Comparison of ENCODE assay signal across 13 cellular contexts in the genomic region with DNA sequence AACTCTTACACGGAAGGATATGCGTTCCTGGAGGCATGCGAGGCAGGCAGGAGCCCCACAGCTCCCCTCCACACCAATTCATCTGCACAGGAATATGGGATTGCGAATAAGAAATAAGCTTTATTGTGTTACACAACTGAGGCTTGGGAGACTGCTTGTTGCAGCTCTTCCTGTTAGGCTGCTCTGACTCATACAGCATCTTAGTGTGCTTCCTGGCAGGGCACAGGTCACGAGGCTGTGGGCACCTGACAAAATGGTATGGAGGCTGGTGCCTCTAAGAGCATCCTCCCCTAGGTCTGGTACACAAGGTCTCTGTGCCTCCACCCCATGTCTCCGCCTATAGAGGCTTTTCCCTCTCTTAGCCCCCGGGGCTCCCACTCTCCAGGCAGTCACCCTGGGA. TPM values are rescaled to one million over a fixed set of nuclear protein-coding genes. Genes with fewer than 3 reads are reported as not detected.
DNase-seq lines count a peak whose midpoint lies in the region; ATAC-seq and TF ChIP-seq lines count a peak whose summit lies in the region.
"Had no signal": no experiment of that assay in that cellular context is flagged by ENCODE, and none has a peak within 500 bp of the region (broad histone marks: within the 10 kb centered on the region; RNA-seq: fewer than 3 reads in every experiment).

No MANE protein-coding gene starts in this region.

- CTCF ChIA-PET in activated CD4-positive, alpha-beta memory T cell treated with anti-CD3 and anti-CD28 coated beads for 36 hours (lab: Charles Lee) = no interaction called here

- H3K9me3 Mint-ChIP-seq in natural killer cell treated with Interleukin-12 subunit alpha and Interleukin-12 subunit beta and Interleukin-15 and Interleukin-18, amount 100 ng/mL, for 72 hours = no peaks in the 10 kb centered on the region
- no peaks in the 10 kb centered on the region for H3K9me3 Mint-ChIP-seq in natural killer cell
- no peaks in the 10 kb centered on the region for H3K9me3 Mint-ChIP-seq in activated CD4-positive, alpha-beta memory T cell treated with anti-CD3 and anti-CD28 coated beads for 36 hours
- H3K9me3 Mint-ChIP-seq: activated naive CD4-positive, alpha-beta T cell treated with anti-CD3 and anti-CD28 coated beads, Interleukin-2, amount 50 U/mL, for 24 hours; stimulated activated naive CD8-positive, alpha-beta T cell treated with anti-CD3 and anti-CD28 coated beads, Interleukin-15, Interleukin-2, amounts not matched to agents 100 ng/mL and 50 ng/mL, for 24 hours had no signal

- no peak for DNase-seq in natural killer cell treated with Interleukin-12 subunit alpha and Interleukin-12 subunit beta and Interleukin-15 and Interleukin-18, amount 100 ng/mL, for 72 hours (ENCODE audit: low spot score)
- DNase-seq in natural killer cell (no peak), iris pigment epithelial cell (ENCODE audit: low read depth) (peak; percentile 79), ureter (ENCODE audit: low spot score) (peak; percentile 62), NCI-H510A treated with DMSO at 0.1 percent for 48 hours (lab: John Stamatoyannopoulos, UW) (no peak)
- DNase-seq in activated CD4-positive, alpha-beta memory T cell treated with anti-CD3 and anti-CD28 coated beads for 36 hours = peak; percentile 44
- DNase-seq: activated CD4-positive, CD25-positive, alpha-beta regulatory T cell treated with anti-CD3 and anti-CD28 coated beads, Interleukin-2, amount 50 U/mL, for 72 hours; Kasumi-1; NCI-H524 had no signal

- intact Hi-C loops in natural killer cell (cut with micrococcal nuclease) = no loop called here
- intact Hi-C loops in activated CD4-positive, alpha-beta memory T cell treated with anti-CD3 and anti-CD28 coated beads for 36 hours (cut with micrococcal nuclease) = no loop called here

- POLR2A ChIA-PET in activated CD4-positive, alpha-beta memory T cell treated with anti-CD3 and anti-CD28 coated beads for 36 hours (lab: Charles Lee) = no interaction called here

- no peak for TF ChIP-seq CTCF in natural killer cell (IDR thresholded peaks at IDR 0.05)

- no peak overlapping the region for H3K27ac Mint-ChIP-seq in natural killer cell treated with Interleukin-12 subunit alpha and Interleukin-12 subunit beta and Interleukin-15 and Interleukin-18, amount 100 ng/mL, for 72 hours
- no peak overlapping the region for H3K27ac Mint-ChIP-seq in natural killer cell
- H3K27ac Mint-ChIP-seq in activated CD4-positive, alpha-beta memory T cell treated with anti-CD3 and anti-CD28 coated beads for 36 hours = no peak overlapping the region
- H3K27ac Mint-ChIP-seq: activated naive CD4-positive, alpha-beta T cell treated with anti-CD3 and anti-CD28 coated beads, Interleukin-2, amount 50 U/mL, for 24 hours; stimulated activated naive CD8-positive, alpha-beta T cell treated with anti-CD3 and anti-CD28 coated beads, Interleukin-15, Interleukin-2, amounts not matched to agents 100 ng/mL and 50 ng/mL, for 24 hours had no signal

- peaks cover 9 to 30% of the 10 kb centered on the region in 2 donors for H3K27me3 Mint-ChIP-seq in natural killer cell treated with Interleukin-12 subunit alpha and Interleukin-12 subunit beta and Interleukin-15 and Interleukin-18, amount 100 ng/mL, for 72 hours
- H3K27me3 Mint-ChIP-seq in natural killer cell (ENCODE audit: low read depth in 2 of 2) = peaks cover 11 to 56% of the 10 kb centered on the region in 2 donors
- H3K27me3 Mint-ChIP-seq in activated CD4-positive, alpha-beta memory T cell treated with anti-CD3 and anti-CD28 coated beads for 36 hours = peaks cover 18% of the 10 kb centered on the region

- peaks cover 0 to 5% of the 10 kb centered on the region in 2 donors for H3K4me1 Mint-ChIP-seq in natural killer cell treated with Interleukin-12 subunit alpha and Interleukin-12 subunit beta and Interleukin-15 and Interleukin-18, amount 100 ng/mL, for 72 hours (ENCODE audit: low read depth in 2 of 2)
- H3K4me1 Mint-ChIP-seq in natural killer cell = peaks cover 0 to 5% of the 10 kb centered on the region in 2 donors
- H3K4me1 Mint-ChIP-seq in activated CD4-positive, alpha-beta memory T cell treated with anti-CD3 and anti-CD28 coated beads for 36 hours (ENCODE audit: low read depth) = peaks cover 2% of the 10 kb centered on the region
- H3K4me1 Mint-ChIP-seq: activated naive CD4-positive, alpha-beta T cell treated with anti-CD3 and anti-CD28 coated beads, Interleukin-2, amount 50 U/mL, for 24 hours had no signal

- ATAC-seq in natural killer cell treated with Interleukin-12 subunit alpha and Interleukin-12 subunit beta and Interleukin-15 and Interleukin-18, amount 100 ng/mL, for 72 hours = peak; percentile 67 to 76
- ATAC-seq in natural killer cell = no peak
- ATAC-seq in GM19463 (IDR thresholded peaks at IDR 0.05; ENCODE audit: unreplicated experiment) = no peak
- ATAC-seq in HG02610 (IDR thresholded peaks at IDR 0.05; ENCODE audit: unreplicated experiment) = no peak

- H3K4me3 Mint-ChIP-seq in natural killer cell treated with Interleukin-12 subunit alpha and Interleukin-12 subunit beta and Interleukin-15 and Interleukin-18, amount 100 ng/mL, for 72 hours = no peak overlapping the region
- H3K4me3 Mint-ChIP-seq in natural killer cell = no peak overlapping the region
- H3K4me3 Mint-ChIP-seq in activated CD4-positive, alpha-beta memory T cell treated with anti-CD3 and anti-CD28 coated beads for 36 hours = no peak overlapping the region
- H3K4me3 Mint-ChIP-seq: activated naive CD4-positive, alpha-beta T cell treated with anti-CD3 and anti-CD28 coated beads, Interleukin-2, amount 50 U/mL, for 24 hours; stimulated activated naive CD8-positive, alpha-beta T cell treated with anti-CD3 and anti-CD28 coated beads, Interleukin-15, Interleukin-2, amounts not matched to agents 100 ng/mL and 50 ng/mL, for 24 hours had no signal

- no peaks in the 10 kb centered on the region for H3K36me3 Mint-ChIP-seq in natural killer cell treated with Interleukin-12 subunit alpha and Interleukin-12 subunit beta and Interleukin-15 and Interleukin-18, amount 100 ng/mL, for 72 hours
- no peaks in the 10 kb centered on the region for H3K36me3 Mint-ChIP-seq in natural killer cell
- no peaks in the 10 kb centered on the region for H3K36me3 Mint-ChIP-seq in activated CD4-positive, alpha-beta memory T cell treated with anti-CD3 and anti-CD28 coated beads for 36 hours
- H3K36me3 Mint-ChIP-seq: activated naive CD4-positive, alpha-beta T cell treated with anti-CD3 and anti-CD28 coated beads, Interleukin-2, amount 50 U/mL, for 24 hours had no signal

RNA-seq across cellular contexts. Expression of gene SLC22A3, which starts 6.8 kb away (rescaled TPM):
- total RNA-seq in natural killer cell treated with Interleukin-12 subunit alpha and Interleukin-12 subunit beta and Interleukin-15 and Interleukin-18, amount 100 ng/mL, for 72 hours = not detected
- total RNA-seq in natural killer cell = not detected
- not detected for total RNA-seq in activated CD4-positive, alpha-beta memory T cell treated with anti-CD3 and anti-CD28 coated beads for 36 hours
- total RNA-seq in ureter = 8.5 TPM

Comparison
In these comparisons a context has a peak if more than half of its experiments do, and no peak if none do; other contexts are left out.
1. ATAC-seq: peak in natural killer cell treated with Interleukin-12 subunit alpha and Interleukin-12 subunit beta and Interleukin-15 and Interleukin-18, amount 100 ng/mL, for 72 hours (2 of 2); none in natural killer cell (0 of 3), GM19463 (single experiment) and HG02610 (single experiment).
2. DNase-seq: peak in activated CD4-positive, alpha-beta memory T cell treated with anti-CD3 and anti-CD28 coated beads for 36 hours (single experiment), iris pigment epithelial cell (single experiment) and ureter (single experiment); none in natural killer cell treated with Interleukin-12 subunit alpha and Interleukin-12 subunit beta and Interleukin-15 and Interleukin-18, amount 100 ng/mL, for 72 hours (single experiment), natural killer cell (single experiment) and NCI-H510A treated with DMSO at 0.1 percent for 48 hours (single experiment).